15 cellular contexts compared by ENCODE assay signal in genomic region chr15:63943829-63944680, GRCh38.
DNase-seq lines count a peak whose midpoint lies in the region; ATAC-seq, FAIRE-seq and TF ChIP-seq lines count a peak whose summit lies in the region.
"Had no signal": no experiment of that assay in that cellular context is flagged by ENCODE, and none has a peak within 500 bp of the region (broad histone marks: within the 10 kb centered on the region; RNA-seq: fewer than 3 reads in every experiment).

No MANE protein-coding gene starts in this region.

- H3K79me1 ChIP-seq in H9 (ENCODE audit: insufficient read depth, low read depth, low read length, poor library complexity, severe bottlenecking): no peaks in the 10 kb centered on the region

- no peak overlapping the region for H3K18ac ChIP-seq in H9 (ENCODE audit: insufficient read length, low read depth, low read length)

- H3T11ph ChIP-seq in H9 (ENCODE audit: low read length): no peak overlapping the region

- H2BK5ac ChIP-seq in H9 (ENCODE audit: insufficient read length, low read length): no peak overlapping the region

- no peak overlapping the region for H3K4ac ChIP-seq in H9 (ENCODE audit: low read depth, low read length)

- H3K36me3 Mint-ChIP-seq in CD4-positive, CD25-positive, alpha-beta regulatory T cell: no peaks in the 10 kb centered on the region
- no peaks in the 10 kb centered on the region; a peak in 1 of 7 replicates for H3K36me3 Mint-ChIP-seq in H9 (ENCODE audit: insufficient read depth in 1 of 3, low read depth in 3 of 3)
- peaks cover 5% of the 10 kb centered on the region for H3K36me3 Mint-ChIP-seq in central memory CD8-positive, alpha-beta T cell (ENCODE audit: insufficient read depth)

- no peak for TF ChIP-seq EP300 in suprapubic skin (IDR thresholded peaks at IDR 0.05)

- H3K9me3 ChIP-seq in CD4-positive, CD25-positive, alpha-beta regulatory T cell (ENCODE audit: control insufficient read depth in 2 of 2, low read length in 2 of 2): no peaks in the 10 kb centered on the region
- H3K9me3 ChIP-seq in H9 (ENCODE audit: control insufficient read depth, low read depth, low read length) (no peaks in the 10 kb centered on the region), suprapubic skin (no peaks in the 10 kb centered on the region)

- FAIRE-seq in GM12892 (lab: Jason Lieb, UNC): no peak

- no peaks in the 10 kb centered on the region for H3K23me2 ChIP-seq in H9 (ENCODE audit: insufficient read length, low read depth, low read length, poor library complexity, severe bottlenecking)

- no peak for DNase-seq in CD4-positive, CD25-positive, alpha-beta regulatory T cell
- peak; percentile 12 for DNase-seq in H9
- no peak for DNase-seq in central memory CD8-positive, alpha-beta T cell (ENCODE audit: low spot score in 2 of 2)
- DNase-seq in posterior vena cava (ENCODE audit: low spot score): peak; percentile 40
- DNase-seq in GM12892 (ENCODE audit: insufficient read length): no peak
- no peak for DNase-seq in suprapubic skin (ENCODE audit: low spot score in 2 of 2)
- DNase-seq: ACHN, EL, KBM-7, NCI-H1436, NCI-H2029, NCI-H2171, NCI-H446, NCI-H69 had no signal

- H3K27ac ChIP-seq in CD4-positive, CD25-positive, alpha-beta regulatory T cell (ENCODE audit: insufficient read depth, low read length, poor library complexity, severe bottlenecking): no peak overlapping the region
- H3K27ac ChIP-seq in H9 (ENCODE audit: insufficient read length, low read depth, low read length) (no peak overlapping the region), suprapubic skin (no peak overlapping the region)

- H2BK120ac ChIP-seq in H9 (ENCODE audit: low read depth, low read length, poor library complexity, severe bottlenecking): no peak overlapping the region

- peak overlapping the region in 2 of 3 donors; percentile 16 to 38 for H3K27ac Mint-ChIP-seq in CD4-positive, CD25-positive, alpha-beta regulatory T cell
- H3K27ac Mint-ChIP-seq in H9: no peak overlapping the region; a peak in 1 of 7 replicates
- H3K27ac Mint-ChIP-seq in central memory CD8-positive, alpha-beta T cell (ENCODE audit: low read depth): peak overlapping the region; percentile 86

- H3K4me1 ChIP-seq in CD4-positive, CD25-positive, alpha-beta regulatory T cell (ENCODE audit: control insufficient read depth, insufficient read depth, low read length, poor library complexity, severe bottlenecking): peaks cover 4% of the 10 kb centered on the region
- H3K4me1 ChIP-seq in H9 (ENCODE audit: insufficient read depth, low read length) (no peaks in the 10 kb centered on the region), suprapubic skin (peaks cover 35% of the 10 kb centered on the region)

- H4K91ac ChIP-seq in H9 (ENCODE audit: insufficient read length, low read depth, low read length): no peak overlapping the region

- no peak overlapping the region for H4K5ac ChIP-seq in H9 (ENCODE audit: insufficient read length, low read depth, low read length)

- no peaks in the 10 kb centered on the region for H3K27me3 ChIP-seq in CD4-positive, CD25-positive, alpha-beta regulatory T cell (ENCODE audit: control insufficient read depth, insufficient read depth, low read length)
- H3K27me3 ChIP-seq in H9 (ENCODE audit: insufficient read depth, low read length): no peaks in the 10 kb centered on the region
- H3K27me3 ChIP-seq in suprapubic skin: no peaks in the 10 kb centered on the region

- H3K4me1 Mint-ChIP-seq in CD4-positive, CD25-positive, alpha-beta regulatory T cell: peaks cover under 1 to 17% (median 10%) of the 10 kb centered on the region in 4 donors
- peaks cover 9 to 10% of the 10 kb centered on the region in 2 experiments for H3K4me1 Mint-ChIP-seq in H9
- peaks cover 43% of the 10 kb centered on the region for H3K4me1 Mint-ChIP-seq in central memory CD8-positive, alpha-beta T cell

- no peak overlapping the region for H3K4me2 ChIP-seq in H9 (ENCODE audit: insufficient read depth, insufficient read length, low read length)

- no peaks in the 10 kb centered on the region for H3K36me3 ChIP-seq in CD4-positive, CD25-positive, alpha-beta regulatory T cell (ENCODE audit: control insufficient read depth, insufficient read depth, low read length)
- H3K36me3 ChIP-seq in suprapubic skin: no peaks in the 10 kb centered on the region

- no peak for TF ChIP-seq CTCF in H9 (conservative IDR thresholded peaks at IDR 0.05)
- no peak for TF ChIP-seq CTCF in suprapubic skin (IDR thresholded peaks at IDR 0.05)

- no peaks in the 10 kb centered on the region for H4K20me1 ChIP-seq in H9 (ENCODE audit: control insufficient read depth, insufficient read depth, insufficient read length)

- no peak overlapping the region for H4K8ac ChIP-seq in H9 (replicated peaks; ENCODE audit: insufficient read length, low read depth, low read length)

- no peak overlapping the region for H2BK12ac ChIP-seq in H9 (ENCODE audit: insufficient read length, low read depth, low read length)

- H3K14ac ChIP-seq in H9 (ENCODE audit: insufficient read depth, low read length): no peak overlapping the region

- ATAC-seq in CD4-positive, CD25-positive, alpha-beta regulatory T cell (ENCODE audit: low read depth in 2 of 2): no peak
- ATAC-seq in central memory CD8-positive, alpha-beta T cell (replicated peaks; ENCODE audit: extremely low read depth, poor library complexity, severe bottlenecking): no peak
- ATAC-seq in GM21825 (IDR thresholded peaks at IDR 0.05; ENCODE audit: unreplicated experiment): no peak

- H3K79me2 ChIP-seq in H9 (ENCODE audit: insufficient read depth, low read length): no peaks in the 10 kb centered on the region

- no peaks in the 10 kb centered on the region for H3K27me3 Mint-ChIP-seq in CD4-positive, CD25-positive, alpha-beta regulatory T cell
- no peaks in the 10 kb centered on the region; the same call in 1 of the 2 replicates for H3K27me3 Mint-ChIP-seq in H9 (ENCODE audit: low read depth)
- H3K27me3 Mint-ChIP-seq in central memory CD8-positive, alpha-beta T cell: no peaks in the 10 kb centered on the region

- no peak overlapping the region for H3K4me3 ChIP-seq in CD4-positive, CD25-positive, alpha-beta regulatory T cell (ENCODE audit: low read depth, low read length)
- no peak overlapping the region for H3K4me3 ChIP-seq in suprapubic skin

- intact Hi-C loops in posterior vena cava (cut with DNase I): loop anchor here in 1 of 2 donors (1.0 kb wide), 1 partner anchor 29 kb away; no protein-coding TSS in a partner anchor

- peak overlapping the region; percentile 35 for H3K56ac ChIP-seq in H9 (ENCODE audit: insufficient read length, low read depth, low read length)

- H2AK5ac ChIP-seq in H9 (ENCODE audit: insufficient read length, low read length): no peak overlapping the region

- TF ChIP-seq POLR2A in GM12892 (IDR thresholded peaks at IDR 0.05; ENCODE audit: low read depth, low read length): no peak
- TF ChIP-seq POLR2A in suprapubic skin (IDR thresholded peaks at IDR 0.05): no peak

- H3K23ac ChIP-seq in H9 (ENCODE audit: insufficient read length, low read depth, low read length): no peak overlapping the region

- no peak overlapping the region for H3K9ac ChIP-seq in H9 (ENCODE audit: extremely low read depth, insufficient read length, low read length)

- no peak overlapping the region for H2BK20ac ChIP-seq in H9 (ENCODE audit: low read depth, low read length, poor library complexity, severe bottlenecking)

- H2BK15ac ChIP-seq in H9 (ENCODE audit: low read depth, low read length): no peak overlapping the region

- no peak overlapping the region for H2AFZ ChIP-seq in H9 (ENCODE audit: low read length)

- no peak overlapping the region for H3K4me3 Mint-ChIP-seq in CD4-positive, CD25-positive, alpha-beta regulatory T cell
- no peak overlapping the region for H3K4me3 Mint-ChIP-seq in H9
- no peak overlapping the region for H3K4me3 Mint-ChIP-seq in central memory CD8-positive, alpha-beta T cell

- no peaks in the 10 kb centered on the region for H3K9me3 Mint-ChIP-seq in CD4-positive, CD25-positive, alpha-beta regulatory T cell
- H3K9me3 Mint-ChIP-seq in H9: no peaks in the 10 kb centered on the region; a peak in 1 of 5 replicates
- H3K9me3 Mint-ChIP-seq in central memory CD8-positive, alpha-beta T cell: no peaks in the 10 kb centered on the region

- no CpG with 5 or more reads among the region's 9 CpGs for WGBS in H9 (ENCODE audit: extremely low coverage, insufficient read length, low lambda C conversion rate)
- 82% methylated on average over 9 of the region's 9 CpGs for WGBS in suprapubic skin

Comparison
In these comparisons a context has a peak if more than half of its experiments do, and no peak if none do; other contexts are left out.
1. DNase-seq: peak in H9 (single experiment) and posterior vena cava (single experiment); none in CD4-positive, CD25-positive, alpha-beta regulatory T cell (0 of 3), central memory CD8-positive, alpha-beta T cell (0 of 2), GM12892 (single experiment) and suprapubic skin (0 of 2).
2. H3K27ac Mint-ChIP-seq: peak in CD4-positive, CD25-positive, alpha-beta regulatory T cell (2 of 3) and central memory CD8-positive, alpha-beta T cell (single experiment); none in H9 (0 of 3).